In the genomic region with DNA sequence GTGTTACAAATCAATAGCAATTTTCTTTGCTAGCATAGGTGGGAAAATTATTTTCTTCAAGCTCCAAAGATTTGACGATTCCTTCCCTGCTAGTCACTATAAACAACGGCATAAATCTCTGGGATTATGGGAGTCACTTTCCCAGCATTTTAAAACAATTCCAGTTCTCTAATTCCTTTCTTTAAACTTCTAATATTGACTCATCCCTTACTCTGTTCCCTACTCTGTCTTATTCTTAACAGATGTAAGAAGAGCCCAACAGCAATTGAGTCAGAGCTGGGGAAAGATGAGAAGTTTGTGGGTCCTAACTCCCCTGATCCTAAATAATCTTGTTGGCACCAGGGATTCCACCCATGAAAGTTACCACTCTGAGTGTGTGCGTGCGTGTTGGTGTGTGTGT, we compare ENCODE assay signal across 15 cellular contexts. TPM values are rescaled to one million over a fixed set of nuclear protein-coding genes. Genes with fewer than 3 reads are reported as not detected.
DNase-seq lines count a peak whose midpoint lies in the region; ATAC-seq and TF ChIP-seq lines count a peak whose summit lies in the region.
"Had no signal": no experiment of that assay in that cellular context is flagged by ENCODE, and none has a peak within 500 bp of the region (broad histone marks: within the 10 kb centered on the region; RNA-seq: fewer than 3 reads in every experiment).

No MANE protein-coding gene starts in this region.

- POLR2A ChIA-PET in AG04450 (lab: Yijun Ruan, JAX) = no interaction called here

- peaks cover 0 to 37% of the 10 kb centered on the region in 2 donors for H3K36me3 Mint-ChIP-seq in activated naive CD4-positive, alpha-beta T cell treated with anti-CD3 and anti-CD28 coated beads, Interleukin-2, amount 50 U/mL, for 72 hours

- DNase-seq in AG04450 (ENCODE audit: low read depth, low spot score) (peak; percentile 42), GM04503 (ENCODE audit: low read depth) (peak; percentile 87), hepatic stellate cell (ENCODE audit: low spot score) (peak; percentile 36), SJCRH30 (no peak), DMS79 (lab: John Stamatoyannopoulos, UW) (no peak)
- DNase-seq in activated naive CD4-positive, alpha-beta T cell treated with anti-CD3 and anti-CD28 coated beads, Interleukin-2, amount 50 U/mL, for 72 hours (ENCODE audit: low spot score in 2 of 2) = no peak
- DNase-seq: activated B cell treated with CpG ODN at 0.5 μM for 24 hours; CD8-positive, alpha-beta memory T cell; KG1; NCI-H187 had no signal

- peaks cover 3% of the 10 kb centered on the region; the same call in 1 of the 2 replicates for H3K9me3 ChIP-seq in AG04450 (ENCODE audit: control insufficient read depth, insufficient read depth, low read length)
- no peaks in the 10 kb centered on the region for H3K9me3 ChIP-seq in SJCRH30 (replicated peaks)

- H3K4me3 ChIP-seq in AG04450 (ENCODE audit: low read depth, low read length) = no peak overlapping the region
- no peak overlapping the region for H3K4me3 ChIP-seq in SJCRH30

- H3K36me3 ChIP-seq in SJCRH30 = no peaks in the 10 kb centered on the region

- H3K27ac ChIP-seq in AG04450 (ENCODE audit: low read depth, low read length) = peak overlapping the region; percentile 58
- H3K27ac ChIP-seq in SJCRH30 = no peak overlapping the region

- TF ChIP-seq CTCF in AG04450 (IDR thresholded peaks at IDR 0.05; ENCODE audit: low read depth, low read length) = no peak

- peak in 1 of 2 donors; percentile 13 for ATAC-seq in activated naive CD4-positive, alpha-beta T cell treated with anti-CD3 and anti-CD28 coated beads, Interleukin-2, amount 50 U/mL, for 72 hours
- ATAC-seq in GM19395 (IDR thresholded peaks at IDR 0.05; ENCODE audit: unreplicated experiment) (no peak), GM18907 (IDR thresholded peaks at IDR 0.05; ENCODE audit: unreplicated experiment) (no peak)
- ATAC-seq: esophagus mucosa, Right ventricle myocardium inferior had no signal

- H3K27me3 ChIP-seq in AG04450 (ENCODE audit: control insufficient read depth, insufficient read depth, low read length) = no peaks in the 10 kb centered on the region
- no peaks in the 10 kb centered on the region for H3K27me3 ChIP-seq in SJCRH30

- H3K4me1 ChIP-seq in SJCRH30 = peaks cover 2% of the 10 kb centered on the region; the same call in 1 of the 2 replicates

- CTCF ChIA-PET in AG04450 (lab: Charles Lee) = interaction anchor here (1.5 kb wide), 1 partner anchor 49 kb away, joined by 7 read pairs; no protein-coding TSS in a partner anchor

- H3K9me3 Mint-ChIP-seq in activated naive CD4-positive, alpha-beta T cell treated with anti-CD3 and anti-CD28 coated beads, Interleukin-2, amount 50 U/mL, for 72 hours = peaks cover 4 to 15% of the 10 kb centered on the region in 2 donors
- H3K9me3 Mint-ChIP-seq: activated B cell treated with CpG ODN at 0.5 μM for 24 hours; CD8-positive, alpha-beta memory T cell; central memory CD8-positive, alpha-beta T cell had no signal

- peak overlapping the region; percentile 96 to 97 for H3K27ac Mint-ChIP-seq in activated naive CD4-positive, alpha-beta T cell treated with anti-CD3 and anti-CD28 coated beads, Interleukin-2, amount 50 U/mL, for 72 hours
- H3K27ac Mint-ChIP-seq: activated B cell treated with CpG ODN at 0.5 μM for 24 hours; CD8-positive, alpha-beta memory T cell had no signal

RNA-seq across cellular contexts. Expression of a gene that starts 47.4 kb away (rescaled TPM):
- polyA plus RNA-seq in AG04450 (2011; rRNA removed) = not detected in 2 replicates
- not detected in 2 replicates for polyA minus RNA-seq in AG04450 (2011; rRNA and poly(A)+ RNA removed)
- total RNA-seq in activated naive CD4-positive, alpha-beta T cell treated with anti-CD3 and anti-CD28 coated beads, Interleukin-2, amount 50 U/mL, for 72 hours = 10 to 100 TPM; 16.6 to 40.1 TPM
- not detected in 2 replicates for total RNA-seq in SJCRH30 (2014; rRNA removed; shearing (Covaris generic))
- total RNA-seq: activated B cell treated with CpG ODN at 0.5 μM for 24 hours, esophagus mucosa, Right ventricle myocardium inferior had no signal
- polyA plus RNA-seq: CD8-positive, alpha-beta memory T cell had no signal

Comparison
In these comparisons a context has a peak if more than half of its experiments do, and no peak if none do; other contexts are left out.
1. DNase-seq: peak in AG04450 (single experiment), GM04503 (single experiment) and hepatic stellate cell (single experiment); none in activated naive CD4-positive, alpha-beta T cell treated with anti-CD3 and anti-CD28 coated beads, Interleukin-2, amount 50 U/mL, for 72 hours (0 of 2), SJCRH30 (0 of 2) and DMS79 (single experiment).
2. RNA of a gene that starts 47.4 kb away (total RNA-seq): 16.6 to 40.1 TPM in activated naive CD4-positive, alpha-beta T cell treated with anti-CD3 and anti-CD28 coated beads, Interleukin-2, amount 50 U/mL, for 72 hours; not detected in SJCRH30; every median in the first group is over 10 times any median in the second.